In the genomic region with DNA sequence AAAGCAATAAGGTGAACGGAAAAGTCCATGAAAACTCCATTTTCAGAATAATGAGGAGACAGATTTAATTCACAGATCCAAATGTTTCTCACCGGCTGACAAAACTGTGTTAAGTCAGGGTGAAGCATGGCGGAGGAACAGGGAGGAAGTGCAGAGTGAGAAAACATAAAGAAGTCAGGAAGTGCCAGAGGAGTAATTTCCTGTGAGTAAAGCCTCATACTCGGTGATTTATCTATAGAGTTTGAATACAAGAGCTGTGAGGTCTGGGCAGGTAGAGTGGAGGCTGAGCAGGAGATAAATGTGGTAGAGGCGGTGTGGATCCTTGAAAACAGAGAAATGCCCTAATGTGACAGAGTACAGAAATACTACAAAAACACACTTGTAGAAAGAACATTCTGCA, we compare ENCODE assay signal across 11 cellular contexts. TPM values are rescaled to one million over a fixed set of nuclear protein-coding genes. Genes with fewer than 3 reads are reported as not detected.
DNase-seq lines count a peak whose midpoint lies in the region; ATAC-seq and TF ChIP-seq lines count a peak whose summit lies in the region.
"Had no signal": no experiment of that assay in that cellular context is flagged by ENCODE, and none has a peak within 500 bp of the region (broad histone marks: within the 10 kb centered on the region; RNA-seq: fewer than 3 reads in every experiment).

No MANE protein-coding gene starts in this region.

- TF ChIP-seq CTCF in omental fat pad (IDR thresholded peaks at IDR 0.05) = no peak

- H3K27ac ChIP-seq in KOPT-K1 (ENCODE audit: low read depth, low read length, poor library complexity, severe bottlenecking) = peak overlapping the region; percentile 44

- peak; percentile 84 to 91 for ATAC-seq in activated T-cell treated with anti-CD3 and anti-CD28 coated beads, Interleukin-2, amount 50 U/mL, for 72 hours (replicated peaks in 1 of 2)
- ATAC-seq in GM21447 (IDR thresholded peaks at IDR 0.05; ENCODE audit: unreplicated experiment) = no peak
- ATAC-seq in HG02970 (IDR thresholded peaks at IDR 0.05; ENCODE audit: low FRiP score, unreplicated experiment) = no peak
- ATAC-seq in omental fat pad (ENCODE audit: low FRiP score) = no peak
- ATAC-seq: HCT116 had no signal

- H3K36me3 Mint-ChIP-seq in activated T-cell treated with anti-CD3 and anti-CD28 coated beads, Interleukin-2, amount 50 U/mL, for 72 hours (ENCODE audit: insufficient read depth in 2 of 2) = peaks cover 25 to 51% of the 10 kb centered on the region in 2 donors

- H3K27ac Mint-ChIP-seq in activated T-cell treated with anti-CD3 and anti-CD28 coated beads, Interleukin-2, amount 50 U/mL, for 72 hours = peak overlapping the region; percentile 47

- H3K4me1 Mint-ChIP-seq in activated T-cell treated with anti-CD3 and anti-CD28 coated beads, Interleukin-2, amount 50 U/mL, for 72 hours (ENCODE audit: low read depth) = peaks cover 65% of the 10 kb centered on the region

- H3K4me3 Mint-ChIP-seq in activated T-cell treated with anti-CD3 and anti-CD28 coated beads, Interleukin-2, amount 50 U/mL, for 72 hours = peak overlapping the region; percentile 87 to 88

- H3K36me3 ChIP-seq in KOPT-K1 (ENCODE audit: insufficient read depth, low read length) = peaks cover 44% of the 10 kb centered on the region

- no peaks in the 10 kb centered on the region for H3K27me3 Mint-ChIP-seq in activated T-cell treated with anti-CD3 and anti-CD28 coated beads, Interleukin-2, amount 50 U/mL, for 72 hours (ENCODE audit: low read depth)

- H3K9me3 Mint-ChIP-seq in activated T-cell treated with anti-CD3 and anti-CD28 coated beads, Interleukin-2, amount 50 U/mL, for 72 hours = no peaks in the 10 kb centered on the region

- DNase-seq in Ammon's horn (ENCODE audit: low spot score) (peak; percentile 11), lung microvascular endothelial cell (ENCODE audit: low read depth in 2 of 2) (peak; percentile 62 to 76), GOT3 (lab: John Stamatoyannopoulos, UW) (no peak), omental fat pad (ENCODE audit: low spot score) (no peak)
- DNase-seq in activated T-cell treated with anti-CD3 and anti-CD28 coated beads, Interleukin-2, amount 50 U/mL, for 72 hours = peak; percentile 42 to 55
- DNase-seq: DMS153, NCI-H146 had no signal

- H3K9me3 ChIP-seq in KOPT-K1 (ENCODE audit: insufficient read depth, low read length, poor library complexity, severe bottlenecking) = no peaks in the 10 kb centered on the region

RNA-seq across cellular contexts. Expression of a gene that starts 11.4 kb away (rescaled TPM):
- total RNA-seq in activated T-cell treated with anti-CD3 and anti-CD28 coated beads, Interleukin-2, amount 50 U/mL, for 72 hours = 100 to 1,000 TPM; 166 to 201 TPM
- total RNA-seq in lung microvascular endothelial cell (55.4 and 69.6 TPM in 2 replicates), omental fat pad (100 to 1,000 TPM in 1 of 4 donors, 10 to 100 TPM in 3; 28.3 to 144 (median 46.6) TPM)

RNA-seq across cellular contexts. Expression of a gene that starts 25.6 kb away (rescaled TPM):
- under 1 TPM in 1 of 2 donors, not detected in 1; 0.14 TPM for total RNA-seq in activated T-cell treated with anti-CD3 and anti-CD28 coated beads, Interleukin-2, amount 50 U/mL, for 72 hours
- total RNA-seq in lung microvascular endothelial cell (under 0.01 and 0.87 TPM in 2 replicates), omental fat pad (under 1 TPM in 1 of 4 donors, not detected in 3; 0.47 TPM)

Comparison
In these comparisons a context has a peak if more than half of its experiments do, and no peak if none do; other contexts are left out.
1. DNase-seq: peak in Ammon's horn (single experiment), activated T-cell treated with anti-CD3 and anti-CD28 coated beads, Interleukin-2, amount 50 U/mL, for 72 hours (2 of 2) and lung microvascular endothelial cell (2 of 2); none in GOT3 (single experiment) and omental fat pad (single experiment).
2. ATAC-seq: peak in activated T-cell treated with anti-CD3 and anti-CD28 coated beads, Interleukin-2, amount 50 U/mL, for 72 hours (2 of 2); none in GM21447 (single experiment), HG02970 (single experiment) and omental fat pad (single experiment).